Comparison of ENCODE assay signal across 20 cellular contexts in genomic region chr19:41888926-41889325, GRCh38. TPM values are rescaled to one million over a fixed set of nuclear protein-coding genes. Genes with fewer than 3 reads are reported as not detected.
DNase-seq lines count a peak whose midpoint lies in the region; ATAC-seq, FAIRE-seq and TF ChIP-seq lines count a peak whose summit lies in the region.
"Had no signal": no experiment of that assay in that cellular context is flagged by ENCODE, and none has a peak within 500 bp of the region (broad histone marks: within the 10 kb centered on the region; RNA-seq: fewer than 3 reads in every experiment).

No MANE protein-coding gene starts in this region.

- intact Hi-C loops in HepG2 (cut with micrococcal nuclease; ENCODE audit: unreplicated experiment) = no loop called here
- intact Hi-C loops in right lobe of liver (cut with DNase I) = no loop called here
- intact Hi-C loops in prostate gland (cut with DNase I) = no loop called here

- TF ChIP-seq EP300 in HepG2 (IDR thresholded peaks at IDR 0.05; ENCODE audit: low read depth in 2 of 2, low read length in 2 of 2) (no peak), HepG2 (CRISPR knock-in tag; IDR thresholded peaks at IDR 0.05; ENCODE audit: borderline replicate concordance) (no peak), upper lobe of left lung (IDR thresholded peaks at IDR 0.05) (no peak)

- TF ChIP-seq CTCF in HepG2 (CRISPR knock-in tag; IDR thresholded peaks at IDR 0.05) (no peak), right lobe of liver (IDR thresholded peaks at IDR 0.05) (no peak), upper lobe of left lung (IDR thresholded peaks at IDR 0.05) (no peak), prostate gland (IDR thresholded peaks at IDR 0.05) (no peak)

- H3K36me3 ChIP-seq in HepG2 (replicated peaks in 1 of 2; ENCODE audit: control insufficient read depth in 1 of 2, insufficient read depth in 2 of 2, low read length in 2 of 2) (peaks cover 6 to 13% of the 10 kb centered on the region in 2 experiments; a peak in 4 of 5 replicates), right lobe of liver (peaks cover 0 to 6% (median 4%) of the 10 kb centered on the region in 4 donors), upper lobe of left lung (peaks cover 6 to 54% (median 42%) of the 10 kb centered on the region in 4 donors), prostate gland (no peaks in the 10 kb centered on the region)

- peaks cover 69% of the 10 kb centered on the region for H3K36me3 Mint-ChIP-seq in T-helper 2 cell treated with Interferon-gamma antibody and Interleukin-4, amounts not matched to agents 5 μg/mL and 100 μg/mL, for 36 hours (ENCODE audit: low read depth)
- peaks cover 81% of the 10 kb centered on the region for H3K36me3 Mint-ChIP-seq in effector memory CD8-positive, alpha-beta T cell (ENCODE audit: insufficient read depth)

- H3K27ac ChIP-seq in HepG2 (ENCODE audit: extremely low read length, insufficient read depth, low read length) (no peak overlapping the region), right lobe of liver (no peak overlapping the region), upper lobe of left lung (peak overlapping the region; percentile 47 to 97 (median 76)), prostate gland (no peak overlapping the region)
- H3K27ac ChIP-seq: parathyroid adenoma had no signal

- no peaks in the 10 kb centered on the region for H3K9me3 Mint-ChIP-seq in T-helper 2 cell treated with Interferon-gamma antibody and Interleukin-4, amounts not matched to agents 5 μg/mL and 100 μg/mL, for 36 hours
- H3K9me3 Mint-ChIP-seq in effector memory CD8-positive, alpha-beta T cell = no peaks in the 10 kb centered on the region

- H3K9me3 ChIP-seq in HepG2 (ENCODE audit: low read length) (no peaks in the 10 kb centered on the region), right lobe of liver (no peaks in the 10 kb centered on the region), upper lobe of left lung (no peaks in the 10 kb centered on the region), prostate gland (no peaks in the 10 kb centered on the region)

- CTCF ChIA-PET in HepG2 (lab: Yijun Ruan, JAX; ENCODE audit: low intra/inter-chr PET ratio, low total read pairs) = interaction anchor here (1.5 kb wide), 1 partner anchor 16 kb away, joined by 5 read pairs; no protein-coding TSS in a partner anchor

- H3K79me2 ChIP-seq in HepG2 (ENCODE audit: insufficient read depth, low read length) = peaks cover 25% of the 10 kb centered on the region

- no peak overlapping the region for H3K4me2 ChIP-seq in HepG2 (ENCODE audit: low read depth, low read length)
- H3K4me2 ChIP-seq: smooth muscle cell had no signal

- peak overlapping the region; percentile 89 for H3K4me3 Mint-ChIP-seq in T-helper 2 cell treated with Interferon-gamma antibody and Interleukin-4, amounts not matched to agents 5 μg/mL and 100 μg/mL, for 36 hours
- peak overlapping the region; percentile 80 to 91 for H3K4me3 Mint-ChIP-seq in effector memory CD8-positive, alpha-beta T cell

- no TSS peak for BruUV-seq in HepG2 (replicated peaks; lab: Mats Ljungman, UMichigan)

- no peak for TF ChIP-seq RAD21 in HepG2 (CRISPR knock-in tag; IDR thresholded peaks at IDR 0.05)

- peaks cover 47% of the 10 kb centered on the region for H3K4me1 Mint-ChIP-seq in T-helper 2 cell treated with Interferon-gamma antibody and Interleukin-4, amounts not matched to agents 5 μg/mL and 100 μg/mL, for 36 hours (ENCODE audit: low read depth)
- H3K4me1 Mint-ChIP-seq in effector memory CD8-positive, alpha-beta T cell (ENCODE audit: low read depth in 2 of 2) = peaks cover 57 to 73% of the 10 kb centered on the region in 2 donors

- H3K4me1 ChIP-seq in HepG2 (ENCODE audit: insufficient read depth, low read length) (peaks cover 43% of the 10 kb centered on the region), right lobe of liver (peaks cover 0 to 8% (median 2%) of the 10 kb centered on the region in 4 donors), upper lobe of left lung (peaks cover 44 to 63% (median 47%) of the 10 kb centered on the region in 4 donors), prostate gland (replicated peaks) (peaks cover 4% of the 10 kb centered on the region)

- DNase-seq in HepG2 (ENCODE audit: low spot score) (no peak), right lobe of liver (no peak), upper lobe of left lung (peak; percentile 45 to 56), amniotic stem cell (lab: John Stamatoyannopoulos, UW) (no peak), prostate gland (ENCODE audit: low spot score) (no peak)
- DNase-seq in T-helper 2 cell treated with Interferon-gamma antibody and Interleukin-4, amounts not matched to agents 5 μg/mL and 100 μg/mL, for 36 hours (ENCODE audit: low spot score) = no peak
- no peak for DNase-seq in effector memory CD8-positive, alpha-beta T cell
- DNase-seq: activated CD4-positive, alpha-beta T cell treated with anti-CD3 and anti-CD28 coated beads, Interleukin-2, amount 50 U/mL, for 4 hours; caudate nucleus; foreskin fibroblast; Karpas-422; NCI-H1417; NK-92 treated with Interleukin-12 subunit alpha and Interleukin-12 subunit beta, amount 100 ng/mL, for 24 hours; SIG-M5; T-helper 9 cell had no signal

- no peaks in the 10 kb centered on the region; a peak in 1 of 5 replicates for H3K27me3 ChIP-seq in HepG2 (ENCODE audit: control insufficient read depth in 1 of 2, insufficient read depth in 2 of 2, low read length in 2 of 2)
- no peaks in the 10 kb centered on the region for H3K27me3 ChIP-seq in right lobe of liver
- H3K27me3 ChIP-seq in upper lobe of left lung = no peaks in the 10 kb centered on the region
- no peaks in the 10 kb centered on the region for H3K27me3 ChIP-seq in prostate gland (replicated peaks; ENCODE audit: insufficient read depth)

- H2AFZ ChIP-seq in HepG2 (ENCODE audit: low read length) = no peak overlapping the region
- H2AFZ ChIP-seq: parathyroid adenoma had no signal

- no peak overlapping the region for H3K4me3 ChIP-seq in HepG2 (replicated peaks in 1 of 3; ENCODE audit: insufficient read depth in 1 of 3, low read depth in 2 of 3, low read length in 3 of 3)
- H3K4me3 ChIP-seq in right lobe of liver = no peak overlapping the region
- no peak overlapping the region for H3K4me3 ChIP-seq in upper lobe of left lung
- no peak overlapping the region for H3K4me3 ChIP-seq in prostate gland
- H3K4me3 ChIP-seq: smooth muscle cell had no signal

- H3K27me3 Mint-ChIP-seq in T-helper 2 cell treated with Interferon-gamma antibody and Interleukin-4, amounts not matched to agents 5 μg/mL and 100 μg/mL, for 36 hours (ENCODE audit: low read depth) = no peaks in the 10 kb centered on the region
- H3K27me3 Mint-ChIP-seq in effector memory CD8-positive, alpha-beta T cell = no peaks in the 10 kb centered on the region

- 92% methylated on average over 12 of the region's 12 CpGs for whole genome bisulfite sequencing in HepG2 (ENCODE audit: low lambda C conversion rate)
- WGBS in right lobe of liver (ENCODE audit: insufficient coverage, low coverage, low lambda C conversion rate, missing lambda C conversion rate) = 94% methylated on average over 3 of the region's 12 CpGs
- WGBS in upper lobe of left lung, 2 donors = 69 to 78% methylated on average over 12 of the region's 12 CpGs
- WGBS in prostate gland = 90% methylated on average over 12 of the region's 12 CpGs

- no peak for FAIRE-seq in HepG2 (lab: Jason Lieb, UNC)
- FAIRE-seq: GM19239 had no signal

- POLR2A ChIA-PET in HepG2 (lab: Yijun Ruan, JAX) = interaction anchor here (1.5 to 1.7 kb wide), 2 partner anchors 16 to 17 kb away, joined by 3 to 6 read pairs; no protein-coding TSS in a partner anchor

- no peaks in the 10 kb centered on the region for H4K20me1 ChIP-seq in HepG2 (ENCODE audit: insufficient read depth, low read length)

- TF ChIP-seq POLR2A in HepG2 (IDR thresholded peaks at IDR 0.05; ENCODE audit: insufficient read depth in 1 of 2, low read depth in 2 of 2, low read length in 2 of 2) = no peak
- no peak for TF ChIP-seq POLR2A in right lobe of liver (IDR thresholded peaks at IDR 0.05)
- no peak for TF ChIP-seq POLR2A in upper lobe of left lung (IDR thresholded peaks at IDR 0.05)
- TF ChIP-seq POLR2A in prostate gland (IDR thresholded peaks at IDR 0.05) = no peak

- no peak overlapping the region for H3K9ac ChIP-seq in HepG2 (ENCODE audit: insufficient read depth, low read depth, low read length)
- H3K9ac ChIP-seq: parathyroid adenoma had no signal

- ATAC-seq in HepG2 = no peak
- no peak for ATAC-seq in right lobe of liver
- ATAC-seq in effector memory CD8-positive, alpha-beta T cell (replicated peaks) = no peak
- no peak for ATAC-seq in upper lobe of left lung (ENCODE audit: low FRiP score in 2 of 2)
- no peak for ATAC-seq in GM18498 (IDR thresholded peaks at IDR 0.05; ENCODE audit: unreplicated experiment)

- H3K27ac Mint-ChIP-seq in T-helper 2 cell treated with Interferon-gamma antibody and Interleukin-4, amounts not matched to agents 5 μg/mL and 100 μg/mL, for 36 hours = peak overlapping the region; percentile 92
- H3K27ac Mint-ChIP-seq in effector memory CD8-positive, alpha-beta T cell = peak overlapping the region; percentile 91 to 96

- in situ Hi-C loops in HepG2 (cut with HindIII; ENCODE audit: extremely low pct_ligation_motif_present, low pct_unique_long_range_greater_than_20kb) = loop anchor here (10.0 kb wide), 1 partner anchor 46 kb away; no protein-coding TSS in a partner anchor

RNA-seq across cellular contexts. Expression of gene ARHGEF1, which starts 5.9 kb away (rescaled TPM):
- total RNA-seq in HepG2 (2016; rRNA removed; fragmentation: Illumina TruSeq; extraction: Trizol) (26.2 and 34.7 TPM in 2 replicates), right lobe of liver (10 to 100 TPM; 25.3 to 39.7 (median 30.2) TPM), upper lobe of left lung (100 to 1,000 TPM; 115 to 731 (median 233) TPM), prostate gland (10 to 100 TPM; 57.1 to 65.6 TPM)
- 6.5 and 9.6 TPM in 2 replicates for total RNA-seq in HepG2 (2016; cell fraction: cytosol; rRNA removed; fragmentation: Illumina TruSeq; extraction: Trizol; ENCODE audit: low read depth)
- 16.1 and 36.8 TPM in 2 replicates for total RNA-seq in HepG2 (2016; cell fraction: insoluble cytoplasmic fraction; rRNA removed; fragmentation: Illumina TruSeq; extraction: Trizol)
- 10.4 and 11.0 TPM in 2 replicates for total RNA-seq in HepG2 (2016; cell fraction: membrane; rRNA removed; fragmentation: Illumina TruSeq; extraction: Trizol)
- 28.3 and 29.2 TPM in 2 replicates for total RNA-seq in HepG2 (2016; cell fraction: nucleus; rRNA removed; fragmentation: Illumina TruSeq; extraction: Trizol)
- 33.1 and 33.7 TPM in 2 replicates for polyA plus RNA-seq in HepG2 (2011; rRNA removed)
- polyA plus RNA-seq in HepG2 (2011; cell fraction: cytosol; rRNA removed) = 20.2 and 33.5 TPM in 2 replicates
- 215 and 292 TPM in 2 replicates for polyA plus RNA-seq in HepG2 (2011; cell fraction: nucleus; rRNA removed)
- 33.2 and 34.0 TPM in 2 replicates for polyA plus RNA-seq in HepG2 (2012)
- polyA plus RNA-seq in HepG2 (2016; cell fraction: cytosol; fragmentation: Illumina TruSeq; extraction: Trizol; ENCODE audit: low read depth) = 3.8 and 4.4 TPM in 2 replicates
- polyA plus RNA-seq in HepG2 (2016; cell fraction: insoluble cytoplasmic fraction; fragmentation: Illumina TruSeq; extraction: Trizol; ENCODE audit: low read depth) = 20.7 and 29.5 TPM in 2 replicates
- 7.4 and 8.4 TPM in 2 replicates for polyA plus RNA-seq in HepG2 (2016; cell fraction: membrane; fragmentation: Illumina TruSeq; extraction: Trizol; ENCODE audit: low read depth)
- polyA plus RNA-seq in HepG2 (2016; cell fraction: nucleus; fragmentation: Illumina TruSeq; extraction: Trizol; ENCODE audit: insufficient read depth, low read depth) = 90.2 and 102 TPM in 2 replicates
- polyA minus RNA-seq in HepG2 (2011; rRNA and poly(A)+ RNA removed; ENCODE audit: low replicate concordance) = 15.9 and 39.4 TPM in 2 replicates
- 16.3 and 26.4 TPM in 2 replicates for polyA minus RNA-seq in HepG2 (2011; cell fraction: cytosol; rRNA and poly(A)+ RNA removed)
- 29.6 and 31.9 TPM in 2 replicates for polyA minus RNA-seq in HepG2 (2011; cell fraction: nucleus; rRNA and poly(A)+ RNA removed)

RNA-seq across cellular contexts. Expression of gene CD79A, which starts 11.8 kb away (rescaled TPM):
- 0.27 and 0.33 TPM in 2 replicates for total RNA-seq in HepG2 (2016; rRNA removed; fragmentation: Illumina TruSeq; extraction: Trizol)
- total RNA-seq in HepG2 (2016; cell fraction: cytosol; rRNA removed; fragmentation: Illumina TruSeq; extraction: Trizol; ENCODE audit: low read depth) = 0.26 and 0.51 TPM in 2 replicates
- 0.24 and 0.37 TPM in 2 replicates for total RNA-seq in HepG2 (2016; cell fraction: insoluble cytoplasmic fraction; rRNA removed; fragmentation: Illumina TruSeq; extraction: Trizol)
- 0.62 TPM in 1 of 2 replicates, not detected in the other for total RNA-seq in HepG2 (2016; cell fraction: membrane; rRNA removed; fragmentation: Illumina TruSeq; extraction: Trizol)
- total RNA-seq in HepG2 (2016; cell fraction: nucleus; rRNA removed; fragmentation: Illumina TruSeq; extraction: Trizol) = 0.40 TPM in 1 of 2 replicates, not detected in the other
- polyA plus RNA-seq in HepG2 (2011; rRNA removed) = 0.24 and 0.30 TPM in 2 replicates
- 0.44 and 0.52 TPM in 2 replicates for polyA plus RNA-seq in HepG2 (2011; cell fraction: cytosol; rRNA removed)
- polyA plus RNA-seq in HepG2 (2011; cell fraction: nucleus; rRNA removed) = 0.31 and 0.51 TPM in 2 replicates
- polyA plus RNA-seq in HepG2 (2012) = 0.25 TPM in 1 of 2 replicates, not detected in the other
- polyA plus RNA-seq in HepG2 (2016; cell fraction: cytosol; fragmentation: Illumina TruSeq; extraction: Trizol; ENCODE audit: low read depth) = 0.21 and 0.44 TPM in 2 replicates
- polyA plus RNA-seq in HepG2 (2016; cell fraction: insoluble cytoplasmic fraction; fragmentation: Illumina TruSeq; extraction: Trizol; ENCODE audit: low read depth) = 0.49 and 0.52 TPM in 2 replicates
- polyA plus RNA-seq in HepG2 (2016; cell fraction: membrane; fragmentation: Illumina TruSeq; extraction: Trizol; ENCODE audit: low read depth) = 0.69 and 1.1 TPM in 2 replicates
- 0.78 and 0.95 TPM in 2 replicates for polyA plus RNA-seq in HepG2 (2016; cell fraction: nucleus; fragmentation: Illumina TruSeq; extraction: Trizol; ENCODE audit: insufficient read depth, low read depth)
- polyA minus RNA-seq in HepG2 (2011; rRNA and poly(A)+ RNA removed; ENCODE audit: low replicate concordance) = 0.26 and 0.84 TPM in 2 replicates
- polyA minus RNA-seq in HepG2 (2011; cell fraction: cytosol; rRNA and poly(A)+ RNA removed) = 0.49 TPM in 1 of 2 replicates, not detected in the other
- not detected in 2 replicates for polyA minus RNA-seq in HepG2 (2011; cell fraction: nucleus; rRNA and poly(A)+ RNA removed)
- under 1 TPM in 4 of 6 experiments, not detected in 2; 0.18 to 0.71 (median 0.39) TPM for total RNA-seq in right lobe of liver
- total RNA-seq in upper lobe of left lung = 1 to 10 TPM in 4 of 6 donors, under 1 TPM in 1, not detected in 1; 0.76 to 4.7 (median 4.1) TPM
- under 1 TPM in 1 of 2 donors, not detected in 1; 0.59 TPM for total RNA-seq in prostate gland
- total RNA-seq: smooth muscle cell had no signal

RNA-seq across cellular contexts. Expression of gene RPS19, which starts 28.9 kb away (rescaled TPM):
- total RNA-seq in HepG2 (2016; rRNA removed; fragmentation: Illumina TruSeq; extraction: Trizol) (4,758 and 5,028 TPM in 2 replicates), right lobe of liver (100 to 1,000 TPM; 347 to 556 (median 499) TPM), upper lobe of left lung (1,000 to 10,000 TPM in 5 of 6 donors, 100 to 1,000 TPM in 1; 677 to 2,013 (median 1,382) TPM), prostate gland (1,000 to 10,000 TPM; 1,179 to 1,248 TPM)
- 8,990 and 9,707 TPM in 2 replicates for total RNA-seq in HepG2 (2016; cell fraction: cytosol; rRNA removed; fragmentation: Illumina TruSeq; extraction: Trizol; ENCODE audit: low read depth)
- 4,892 and 5,330 TPM in 2 replicates for total RNA-seq in HepG2 (2016; cell fraction: insoluble cytoplasmic fraction; rRNA removed; fragmentation: Illumina TruSeq; extraction: Trizol)
- total RNA-seq in HepG2 (2016; cell fraction: membrane; rRNA removed; fragmentation: Illumina TruSeq; extraction: Trizol) = 12,897 and 13,497 TPM in 2 replicates
- total RNA-seq in HepG2 (2016; cell fraction: nucleus; rRNA removed; fragmentation: Illumina TruSeq; extraction: Trizol) = 1,659 and 1,838 TPM in 2 replicates
- 1,633 and 1,983 TPM in 2 replicates for polyA plus RNA-seq in HepG2 (2011; rRNA removed)
- polyA plus RNA-seq in HepG2 (2011; cell fraction: cytosol; rRNA removed) = 4,354 and 8,495 TPM in 2 replicates
- 1,845 and 2,001 TPM in 2 replicates for polyA plus RNA-seq in HepG2 (2011; cell fraction: nucleus; rRNA removed)
- polyA plus RNA-seq in HepG2 (2012) = 3,093 and 4,312 TPM in 2 replicates
- polyA plus RNA-seq in HepG2 (2016; cell fraction: cytosol; fragmentation: Illumina TruSeq; extraction: Trizol; ENCODE audit: low read depth) = 10,211 and 10,944 TPM in 2 replicates
- polyA plus RNA-seq in HepG2 (2016; cell fraction: insoluble cytoplasmic fraction; fragmentation: Illumina TruSeq; extraction: Trizol; ENCODE audit: low read depth) = 4,747 and 4,833 TPM in 2 replicates
- 11,477 and 11,931 TPM in 2 replicates for polyA plus RNA-seq in HepG2 (2016; cell fraction: membrane; fragmentation: Illumina TruSeq; extraction: Trizol; ENCODE audit: low read depth)
- polyA plus RNA-seq in HepG2 (2016; cell fraction: nucleus; fragmentation: Illumina TruSeq; extraction: Trizol; ENCODE audit: insufficient read depth, low read depth) = 2,975 and 3,175 TPM in 2 replicates
- 958 and 1,242 TPM in 2 replicates for polyA minus RNA-seq in HepG2 (2011; rRNA and poly(A)+ RNA removed; ENCODE audit: low replicate concordance)
- polyA minus RNA-seq in HepG2 (2011; cell fraction: cytosol; rRNA and poly(A)+ RNA removed) = 1,380 TPM in 2 replicates
- polyA minus RNA-seq in HepG2 (2011; cell fraction: nucleus; rRNA and poly(A)+ RNA removed) = 385 and 466 TPM in 2 replicates

RNA-seq across cellular contexts. Expression of gene ERFL, which starts 39.3 kb away (rescaled TPM):
- total RNA-seq in HepG2 (2016; rRNA removed; fragmentation: Illumina TruSeq; extraction: Trizol) (not detected in 2 replicates), right lobe of liver (not detected), upper lobe of left lung (1 to 10 TPM in 2 of 6 donors, under 1 TPM in 3, not detected in 1; 0.20 to 6.3 (median 0.49) TPM), prostate gland (1 to 10 TPM in 1 of 2 donors, under 1 TPM in 1; 0.36 to 1.9 TPM)
- not detected in 2 replicates for total RNA-seq in HepG2 (2016; cell fraction: cytosol; rRNA removed; fragmentation: Illumina TruSeq; extraction: Trizol; ENCODE audit: low read depth)
- total RNA-seq in HepG2 (2016; cell fraction: insoluble cytoplasmic fraction; rRNA removed; fragmentation: Illumina TruSeq; extraction: Trizol) = not detected in 2 replicates
- total RNA-seq in HepG2 (2016; cell fraction: membrane; rRNA removed; fragmentation: Illumina TruSeq; extraction: Trizol) = not detected in 2 replicates
- total RNA-seq in HepG2 (2016; cell fraction: nucleus; rRNA removed; fragmentation: Illumina TruSeq; extraction: Trizol) = not detected in 2 replicates
- polyA plus RNA-seq in HepG2 (2011; rRNA removed) = not detected in 2 replicates
- polyA plus RNA-seq in HepG2 (2011; cell fraction: cytosol; rRNA removed) = 0.03 TPM in 1 of 2 replicates, not detected in the other
- polyA plus RNA-seq in HepG2 (2011; cell fraction: nucleus; rRNA removed) = not detected in 2 replicates
- 0.07 TPM in 1 of 2 replicates, not detected in the other for polyA plus RNA-seq in HepG2 (2012)
- polyA plus RNA-seq in HepG2 (2016; cell fraction: cytosol; fragmentation: Illumina TruSeq; extraction: Trizol; ENCODE audit: low read depth) = not detected in 2 replicates
- polyA plus RNA-seq in HepG2 (2016; cell fraction: insoluble cytoplasmic fraction; fragmentation: Illumina TruSeq; extraction: Trizol; ENCODE audit: low read depth) = not detected in 2 replicates
- not detected in 2 replicates for polyA plus RNA-seq in HepG2 (2016; cell fraction: membrane; fragmentation: Illumina TruSeq; extraction: Trizol; ENCODE audit: low read depth)
- not detected in 2 replicates for polyA plus RNA-seq in HepG2 (2016; cell fraction: nucleus; fragmentation: Illumina TruSeq; extraction: Trizol; ENCODE audit: insufficient read depth, low read depth)
- not detected in 2 replicates for polyA minus RNA-seq in HepG2 (2011; rRNA and poly(A)+ RNA removed; ENCODE audit: low replicate concordance)
- polyA minus RNA-seq in HepG2 (2011; cell fraction: cytosol; rRNA and poly(A)+ RNA removed) = not detected in 2 replicates
- polyA minus RNA-seq in HepG2 (2011; cell fraction: nucleus; rRNA and poly(A)+ RNA removed) = not detected in 2 replicates

RNA-seq across cellular contexts. Expression of gene DMRTC2, which starts 44.1 kb away (rescaled TPM):
- total RNA-seq in HepG2 (2016; rRNA removed; fragmentation: Illumina TruSeq; extraction: Trizol) (not detected in 2 replicates), right lobe of liver (not detected), upper lobe of left lung (not detected), prostate gland (1 to 10 TPM in 1 of 2 donors, not detected in 1; 9.6 TPM)
- total RNA-seq in HepG2 (2016; cell fraction: cytosol; rRNA removed; fragmentation: Illumina TruSeq; extraction: Trizol; ENCODE audit: low read depth) = not detected in 2 replicates
- not detected in 2 replicates for total RNA-seq in HepG2 (2016; cell fraction: insoluble cytoplasmic fraction; rRNA removed; fragmentation: Illumina TruSeq; extraction: Trizol)
- total RNA-seq in HepG2 (2016; cell fraction: membrane; rRNA removed; fragmentation: Illumina TruSeq; extraction: Trizol) = not detected in 2 replicates
- not detected in 2 replicates for total RNA-seq in HepG2 (2016; cell fraction: nucleus; rRNA removed; fragmentation: Illumina TruSeq; extraction: Trizol)
- polyA plus RNA-seq in HepG2 (2011; rRNA removed) = not detected in 2 replicates
- polyA plus RNA-seq in HepG2 (2011; cell fraction: cytosol; rRNA removed) = not detected in 2 replicates
- polyA plus RNA-seq in HepG2 (2011; cell fraction: nucleus; rRNA removed) = not detected in 2 replicates
- polyA plus RNA-seq in HepG2 (2012) = not detected in 2 replicates
- not detected in 2 replicates for polyA plus RNA-seq in HepG2 (2016; cell fraction: cytosol; fragmentation: Illumina TruSeq; extraction: Trizol; ENCODE audit: low read depth)
- polyA plus RNA-seq in HepG2 (2016; cell fraction: insoluble cytoplasmic fraction; fragmentation: Illumina TruSeq; extraction: Trizol; ENCODE audit: low read depth) = not detected in 2 replicates
- not detected in 2 replicates for polyA plus RNA-seq in HepG2 (2016; cell fraction: membrane; fragmentation: Illumina TruSeq; extraction: Trizol; ENCODE audit: low read depth)
- not detected in 2 replicates for polyA plus RNA-seq in HepG2 (2016; cell fraction: nucleus; fragmentation: Illumina TruSeq; extraction: Trizol; ENCODE audit: insufficient read depth, low read depth)
- not detected in 2 replicates for polyA minus RNA-seq in HepG2 (2011; rRNA and poly(A)+ RNA removed; ENCODE audit: low replicate concordance)
- not detected in 2 replicates for polyA minus RNA-seq in HepG2 (2011; cell fraction: cytosol; rRNA and poly(A)+ RNA removed)
- polyA minus RNA-seq in HepG2 (2011; cell fraction: nucleus; rRNA and poly(A)+ RNA removed) = not detected in 2 replicates
- total RNA-seq: mucosa of gallbladder, smooth muscle cell had no signal
- polyA plus RNA-seq: smooth muscle cell had no signal

Comparison
In these comparisons a context has a peak if more than half of its experiments do, and no peak if none do; other contexts are left out.
1. DNase-seq: peak in upper lobe of left lung (2 of 2); none in HepG2 (single experiment), right lobe of liver (0 of 3), T-helper 2 cell treated with Interferon-gamma antibody and Interleukin-4, amounts not matched to agents 5 μg/mL and 100 μg/mL, for 36 hours (single experiment), effector memory CD8-positive, alpha-beta T cell (0 of 3), amniotic stem cell (single experiment) and prostate gland (single experiment).
2. H3K27ac ChIP-seq: peak in upper lobe of left lung (4 of 4); none in HepG2 (single experiment), right lobe of liver (0 of 3) and prostate gland (0 of 2).